ENCODE assay signal across 25 cellular contexts in genomic region chr15:45037936-45038335, GRCh38.
"Had no signal": no experiment of that assay in that cellular context is flagged by ENCODE, and none has a peak within 500 bp of the region (broad histone marks: within the 10 kb centered on the region; RNA-seq: fewer than 3 reads in every experiment).

No MANE protein-coding gene starts in this region.

- ATAC-seq: activated CD4-positive, CD25-positive, alpha-beta regulatory T cell treated with anti-CD3 and anti-CD28 coated beads, Interleukin-2, amount 50 U/mL, for 24 hours; natural killer cell treated with Interleukin-12 subunit alpha and Interleukin-12 subunit beta and Interleukin-15 and Interleukin-18, amount 100 ng/mL, for 72 hours had no signal

- FAIRE-seq: astrocyte, islet of Langerhans, small intestine had no signal

- H3K36me3 ChIP-seq: esophagus muscularis mucosa, left ventricle myocardium inferior, sigmoid colon had no signal

- H3K27ac ChIP-seq: esophagus muscularis mucosa, heart right ventricle, left ventricle myocardium inferior, sigmoid colon, suprapubic skin, tibial nerve had no signal

- H3K4me3 Mint-ChIP-seq: activated naive CD4-positive, alpha-beta T cell treated with anti-CD3 and anti-CD28 coated beads for 36 hours; dendritic cell treated with granulocyte-macrophage colony-stimulating factor and Interleukin-4, amounts not matched to agents 40 ng/mL and 50 ng/mL, for 4 days; stimulated activated naive B cell treated with anti-CD40 and anti-IgM and Interleukin-4, amounts not matched to agents 10 μg/mL and 1 μg/mL and 100 μg/mL, for 72 hours had no signal

- H3K9me3 Mint-ChIP-seq: activated naive CD4-positive, alpha-beta T cell treated with anti-CD3 and anti-CD28 coated beads for 36 hours; dendritic cell treated with granulocyte-macrophage colony-stimulating factor and Interleukin-4, amounts not matched to agents 40 ng/mL and 50 ng/mL, for 4 days; natural killer cell treated with Interleukin-12 subunit alpha and Interleukin-12 subunit beta and Interleukin-15 and Interleukin-18, amount 100 ng/mL, for 72 hours; stimulated activated naive B cell treated with anti-CD40 and anti-IgM and Interleukin-4, amounts not matched to agents 10 μg/mL and 1 μg/mL and 100 μg/mL, for 72 hours had no signal

- H3K27me3 ChIP-seq: esophagus muscularis mucosa, heart right ventricle, sigmoid colon, suprapubic skin, tibial nerve had no signal

- DNase-seq: activated CD4-positive, alpha-beta T cell treated with anti-CD3 and anti-CD28 coated beads for 48 hours; activated CD4-positive, alpha-beta T cell treated with anti-CD3 and anti-CD28 coated beads, Interleukin-2, amount 50 U/mL, for 48 hours; activated CD8-positive, alpha-beta memory T cell treated with anti-CD3 and anti-CD28 coated beads for 24 hours; activated effector memory CD4-positive, alpha-beta T cell treated with anti-CD3 and anti-CD28 coated beads, Interleukin-2, amount 50 U/mL, for 16 hours; activated naive CD4-positive, alpha-beta T cell treated with anti-CD3 and anti-CD28 coated beads for 36 hours; amniotic stem cell; central memory CD4-positive, alpha-beta T cell; foreskin melanocyte; heart right ventricle; left ventricle myocardium inferior; mesendoderm; retina; sigmoid colon; small intestine; stimulated activated CD4-positive, alpha-beta T cell treated with anti-CD3 and anti-CD28 coated beads, Interleukin-4, amount 100 ng/mL, for 24 hours; stimulated activated naive B cell treated with anti-CD40 and anti-IgM and Interleukin-4, amounts not matched to agents 10 μg/mL and 1 μg/mL and 100 μg/mL, for 72 hours had no signal

- H3K4me1 ChIP-seq: left ventricle myocardium inferior, suprapubic skin, tibial nerve had no signal

- H3K36me3 Mint-ChIP-seq: natural killer cell treated with Interleukin-12 subunit alpha and Interleukin-12 subunit beta and Interleukin-15 and Interleukin-18, amount 100 ng/mL, for 72 hours had no signal

- H3K27ac Mint-ChIP-seq: activated naive CD4-positive, alpha-beta T cell treated with anti-CD3 and anti-CD28 coated beads for 36 hours; dendritic cell treated with granulocyte-macrophage colony-stimulating factor and Interleukin-4, amounts not matched to agents 40 ng/mL and 50 ng/mL, for 4 days; natural killer cell treated with Interleukin-12 subunit alpha and Interleukin-12 subunit beta and Interleukin-15 and Interleukin-18, amount 100 ng/mL, for 72 hours; stimulated activated naive B cell treated with anti-CD40 and anti-IgM and Interleukin-4, amounts not matched to agents 10 μg/mL and 1 μg/mL and 100 μg/mL, for 72 hours had no signal

- H3K27me3 Mint-ChIP-seq: stimulated activated naive B cell treated with anti-CD40 and anti-IgM and Interleukin-4, amounts not matched to agents 10 μg/mL and 1 μg/mL and 100 μg/mL, for 72 hours had no signal

- H3K4me3 ChIP-seq: esophagus muscularis mucosa, heart right ventricle, left ventricle myocardium inferior, lung, sigmoid colon, suprapubic skin, tibial nerve had no signal

- H3K9me3 ChIP-seq: esophagus muscularis mucosa, heart right ventricle, left ventricle myocardium inferior, sigmoid colon, suprapubic skin, tibial nerve had no signal
